31 cellular contexts compared by ENCODE assay signal in the genomic region with DNA sequence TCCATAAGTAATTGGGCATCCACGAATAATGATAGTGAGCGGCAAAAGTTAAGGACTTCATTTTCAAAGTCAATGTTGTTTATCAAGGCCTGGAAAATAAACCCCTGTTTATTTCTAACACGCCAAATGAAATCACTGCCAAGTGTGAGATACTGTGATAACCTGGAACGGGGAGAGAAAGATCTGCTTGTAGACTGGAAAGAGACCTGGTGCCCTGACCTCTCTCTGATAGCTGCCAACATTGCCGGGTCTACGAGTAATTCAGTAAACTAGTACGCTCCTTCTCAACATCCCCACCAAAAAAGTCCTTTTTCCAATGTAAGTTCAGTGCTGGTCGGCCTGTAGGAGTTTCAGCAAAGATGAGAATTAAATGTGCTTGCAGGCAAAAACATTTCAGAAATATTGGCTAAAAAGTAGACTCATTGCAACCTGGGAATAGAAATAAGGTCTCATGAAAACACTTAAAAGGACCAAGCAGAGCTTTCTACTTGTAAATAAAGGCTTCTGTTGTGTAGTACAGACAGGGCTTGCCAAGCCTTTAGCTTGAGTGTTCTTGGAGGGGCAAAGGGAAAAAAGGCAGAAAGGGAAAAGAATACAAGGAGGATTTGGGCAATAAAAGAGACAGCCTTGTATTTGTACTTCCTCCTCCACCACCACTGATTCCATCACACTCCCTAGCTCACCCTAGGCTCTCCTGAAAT. TPM values are rescaled to one million over a fixed set of nuclear protein-coding genes. Genes with fewer than 3 reads are reported as not detected.
"Had no signal": no experiment of that assay in that cellular context is flagged by ENCODE, and none has a peak within 500 bp of the region (broad histone marks: within the 10 kb centered on the region; RNA-seq: fewer than 3 reads in every experiment).

No MANE protein-coding gene starts in this region.

- H3K9me3 ChIP-seq: adrenal gland, ascending aorta, breast epithelium, esophagus muscularis mucosa, gastrocnemius medialis had no signal

- H3K4me3 ChIP-seq: adrenal gland, ascending aorta, breast epithelium, cardiac muscle cell, esophagus muscularis mucosa, gastrocnemius medialis had no signal

- H3K4me1 ChIP-seq: adrenal gland, ascending aorta, breast epithelium, esophagus muscularis mucosa, foreskin keratinocyte, gastrocnemius medialis had no signal

- ATAC-seq: activated CD4-positive, CD25-positive, alpha-beta regulatory T cell treated with anti-CD3 and anti-CD28 coated beads, Interleukin-2, amount 50 U/mL, for 24 hours; activated CD8-positive, alpha-beta T cell treated with anti-CD3 and anti-CD28 coated beads for 36 hours; activated naive CD8-positive, alpha-beta T cell treated with anti-CD3 and anti-CD28 coated beads, Interleukin-2, amount 50 U/mL, for 24 hours; effector memory CD8-positive, alpha-beta T cell; foreskin keratinocyte; gastrocnemius medialis; T-helper 17 cell had no signal

- DNase-seq: activated B cell treated with CpG ODN at 0.5 μM for 24 hours; activated CD4-positive, alpha-beta T cell treated with anti-CD3 and anti-CD28 coated beads for 48 hours; activated CD4-positive, alpha-beta T cell treated with anti-CD3 and anti-CD28 coated beads, Interleukin-2, amount 50 U/mL, for 1 hour; activated CD4-positive, alpha-beta T cell treated with anti-CD3 and anti-CD28 coated beads, Interleukin-2, amount 50 U/mL, for 48 hours; activated CD8-positive, alpha-beta memory T cell treated with anti-CD3 and anti-CD28 coated beads for 24 hours; activated CD8-positive, alpha-beta T cell treated with anti-CD3 and anti-CD28 coated beads for 36 hours; activated effector memory CD4-positive, alpha-beta T cell treated with anti-CD3 and anti-CD28 coated beads, Interleukin-2, amount 50 U/mL, for 16 hours; activated naive CD4-positive, alpha-beta T cell treated with anti-CD3 and anti-CD28 coated beads for 36 hours; activated naive CD8-positive, alpha-beta T cell treated with anti-CD3 and anti-CD28 coated beads for 36 hours; activated naive CD8-positive, alpha-beta T cell treated with anti-CD3 and anti-CD28 coated beads, Interleukin-2, amount 50 U/mL, for 24 hours; activated T-cell treated with anti-CD3 and anti-CD28 coated beads, Interleukin-2, amount 50 U/mL, for 1 hour; activated T-cell treated with anti-CD3 and anti-CD28 coated beads, Interleukin-2, amount 50 U/mL, for 48 hours; adrenal gland; amygdala; cortex of kidney; dermis blood vessel endothelial cell; effector CD4-positive, alpha-beta T cell; effector memory CD8-positive, alpha-beta T cell; erythroblast; foreskin keratinocyte; gastrocnemius medialis; glutamatergic neuron; T-helper 1 cell; T-helper 17 cell; T1000; WERI-Rb-1 had no signal

- H3K36me3 ChIP-seq: adrenal gland, ascending aorta, breast epithelium, cardiac muscle cell, esophagus muscularis mucosa, gastrocnemius medialis, WERI-Rb-1 had no signal

- H3K27ac ChIP-seq: adrenal gland, ascending aorta, cardiac muscle cell, esophagus muscularis mucosa, foreskin keratinocyte, gastrocnemius medialis, WERI-Rb-1 had no signal

RNA-seq across cellular contexts. Expression of a gene that starts 43.9 kb away (rescaled TPM):
- total RNA-seq: foreskin keratinocyte had no signal
